In the genomic region with DNA sequence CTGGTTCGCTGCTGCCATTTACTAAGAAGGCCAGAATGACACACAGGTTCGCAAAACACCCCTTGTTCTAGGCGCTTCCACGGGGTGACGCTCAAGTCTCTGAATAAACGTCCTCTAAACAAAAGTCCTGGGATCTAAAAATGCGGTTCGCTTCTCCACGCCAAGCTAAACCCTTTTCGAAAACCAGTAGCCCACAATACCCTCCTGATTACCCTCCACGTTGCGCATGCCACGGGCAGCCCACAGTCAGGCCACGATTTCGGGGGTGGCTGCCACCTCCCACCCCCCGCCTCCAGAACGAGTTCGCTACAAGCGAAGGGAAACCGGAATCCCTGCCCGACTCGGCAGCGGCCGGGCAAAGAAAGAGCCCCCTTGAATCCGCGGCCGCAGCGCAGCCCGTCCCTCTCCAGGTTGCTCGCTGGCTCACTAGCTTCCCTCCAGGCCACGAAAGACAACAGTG, we compare ENCODE assay signal across 1 cellular context.
TF ChIP-seq lines count a peak whose summit lies in the region.

No MANE protein-coding gene starts in this region.

TF ChIP-seq in IMR-90, 13 proteins besides CTCF, POLR2A, EP300 and RAD21:
- TF ChIP-seq CHD1 (IDR thresholded peaks at IDR 0.05; ENCODE audit: low read depth, low read length) (no peak), SMC3 (IDR thresholded peaks at IDR 0.05; ENCODE audit: low read depth, low read length) (0 out of 2 replicates have a peak, but pooled peaks have one; percentile 3)
